In genomic region chr7:127057918-127058317, GRCh38 we compare ENCODE assay signal across 26 cellular contexts.
"Had no signal": no experiment of that assay in that cellular context is flagged by ENCODE, and none has a peak within 500 bp of the region (broad histone marks: within the 10 kb centered on the region; RNA-seq: fewer than 3 reads in every experiment).

No MANE protein-coding gene starts in this region.

- H3K27me3 ChIP-seq: colonic mucosa, gastroesophageal sphincter, heart left ventricle, hepatocyte, neural progenitor cell, stomach, tibial artery had no signal

- H3K9me3 ChIP-seq: colonic mucosa, mucosa of descending colon, tibial artery had no signal

- H3K4me1 ChIP-seq: colonic mucosa, gastroesophageal sphincter, heart left ventricle, neural progenitor cell, parathyroid adenoma, stomach, tibial artery had no signal

- H3K27ac ChIP-seq: colonic mucosa, epithelial cell of prostate, gastroesophageal sphincter, heart left ventricle, hepatocyte, neural progenitor cell, parathyroid adenoma, stomach, tibial artery had no signal

- H3K36me3 ChIP-seq: colonic mucosa, gastroesophageal sphincter, heart left ventricle, neural progenitor cell, stomach, tibial artery had no signal

- ATAC-seq: esophagus mucosa; gastroesophageal sphincter; heart left ventricle; left lobe of liver; mucosa of descending colon; natural killer cell treated with Interleukin-12 subunit alpha and Interleukin-12 subunit beta and Interleukin-15 and Interleukin-18, amount 100 ng/mL, for 72 hours; sciatic nerve; stimulated activated effector memory CD8-positive, alpha-beta T cell treated with anti-CD3 and anti-CD28 coated beads, Interleukin-12 subunit alpha, Interleukin-12 subunit beta, amount 100 ng/mL, for 72 hours had no signal

- H2AFZ ChIP-seq: hepatocyte, neural progenitor cell, parathyroid adenoma had no signal

- H3K4me2 ChIP-seq: hepatocyte, neural progenitor cell, smooth muscle cell had no signal

- DNase-seq: colonic mucosa; effector CD8-positive, alpha-beta T cell; endodermal cell; foreskin fibroblast; heart left ventricle; kidney; mucosa of descending colon; naive B cell; stimulated activated CD4-positive, alpha-beta T cell treated with anti-CD3 and anti-CD28 coated beads, Interleukin-12 subunit alpha, Interleukin-12 subunit beta, amount 100 ng/mL, for 4 hours; stimulated activated CD4-positive, alpha-beta T cell treated with anti-CD3 and anti-CD28 coated beads, Interleukin-1b, Interleukin-23, amount 100 ng/mL, for 48 hours; stimulated activated CD4-positive, alpha-beta T cell treated with anti-CD3 and anti-CD28 coated beads, Interleukin-4, amount 100 ng/mL, for 24 hours; stimulated activated naive CD4-positive, alpha-beta T cell treated with Interleukin-2 at 50 U/mL for 16 hours; stomach; tibial artery had no signal

- H3K4me3 ChIP-seq: colonic mucosa, gastroesophageal sphincter, heart left ventricle, hepatocyte, lung, mucosa of descending colon, neural progenitor cell, smooth muscle cell, stomach, tibial artery had no signal

- H3K9ac ChIP-seq: neural progenitor cell, parathyroid adenoma had no signal
